In the genomic region with DNA sequence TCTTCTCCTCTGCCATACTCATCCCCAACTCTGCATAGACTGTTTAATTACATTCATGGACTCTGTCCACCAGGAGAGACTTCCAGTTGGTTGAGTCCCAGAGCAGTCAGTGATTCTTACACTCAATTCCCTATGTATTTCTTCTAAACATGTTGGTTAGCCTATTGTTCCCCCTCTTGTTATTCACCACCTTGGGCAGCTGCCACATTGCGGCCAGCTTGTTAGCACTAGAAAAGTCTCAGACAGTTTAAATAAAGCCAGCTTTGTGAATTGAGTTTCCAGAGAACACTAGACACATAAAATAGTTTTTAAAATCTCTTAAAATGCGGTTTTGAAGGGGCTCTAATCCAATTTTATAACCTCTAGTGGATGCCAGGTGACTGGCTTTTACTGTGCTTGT, we compare ENCODE assay signal across 16 cellular contexts.
DNase-seq lines count a peak whose midpoint lies in the region; ATAC-seq lines count a peak whose summit lies in the region.
"Had no signal": no experiment of that assay in that cellular context is flagged by ENCODE, and none has a peak within 500 bp of the region (broad histone marks: within the 10 kb centered on the region; RNA-seq: fewer than 3 reads in every experiment).

No MANE protein-coding gene starts in this region.

- no peak for ATAC-seq in HG02759 (IDR thresholded peaks at IDR 0.05; ENCODE audit: unreplicated experiment)
- ATAC-seq: HepG2, Panc1, SK-N-SH treated with all-trans-retinoic acid at 6 μM for 48 hours had no signal

- no peaks in the 10 kb centered on the region for H3K36me3 Mint-ChIP-seq in T-helper 2 cell treated with Interferon-gamma antibody and Interleukin-4, amounts not matched to agents 5 μg/mL and 100 μg/mL, for 36 hours (ENCODE audit: low read depth)

- H3K27me3 Mint-ChIP-seq in T-helper 2 cell treated with Interferon-gamma antibody and Interleukin-4, amounts not matched to agents 5 μg/mL and 100 μg/mL, for 36 hours (ENCODE audit: low read depth) = no peaks in the 10 kb centered on the region

- intact Hi-C loops in posterior vena cava (cut with DNase I) = no loop called here

- no peaks in the 10 kb centered on the region for H3K4me1 Mint-ChIP-seq in T-helper 2 cell treated with Interferon-gamma antibody and Interleukin-4, amounts not matched to agents 5 μg/mL and 100 μg/mL, for 36 hours (ENCODE audit: low read depth)

- DNase-seq in COLO829 (ENCODE audit: low spot score) (peak; percentile 28), NCI-H1105 treated with DMSO at 0.1 percent for 48 hours (lab: John Stamatoyannopoulos, UW) (peak; percentile 76), astrocyte of the hippocampus (ENCODE audit: low read depth, low spot score) (peak; percentile 87), globus pallidus (ENCODE audit: low spot score) (peak; percentile 1), GOT3 (lab: John Stamatoyannopoulos, UW) (no peak), posterior vena cava (ENCODE audit: low spot score) (no peak)
- DNase-seq in T-helper 2 cell treated with Interferon-gamma antibody and Interleukin-4, amounts not matched to agents 5 μg/mL and 100 μg/mL, for 36 hours (ENCODE audit: low spot score) = no peak
- DNase-seq: Caco-2, MM.1S, NCI-H1930, NCI-H345, Right ventricle myocardium superior had no signal

- no peak overlapping the region for H3K4me3 Mint-ChIP-seq in T-helper 2 cell treated with Interferon-gamma antibody and Interleukin-4, amounts not matched to agents 5 μg/mL and 100 μg/mL, for 36 hours

- peaks cover 4% of the 10 kb centered on the region for H3K9me3 Mint-ChIP-seq in T-helper 2 cell treated with Interferon-gamma antibody and Interleukin-4, amounts not matched to agents 5 μg/mL and 100 μg/mL, for 36 hours

- no peak overlapping the region for H3K27ac Mint-ChIP-seq in T-helper 2 cell treated with Interferon-gamma antibody and Interleukin-4, amounts not matched to agents 5 μg/mL and 100 μg/mL, for 36 hours

Comparison
In these comparisons a context has a peak if more than half of its experiments do, and no peak if none do; other contexts are left out.
1. DNase-seq: peak in COLO829 (single experiment), NCI-H1105 treated with DMSO at 0.1 percent for 48 hours (single experiment), astrocyte of the hippocampus (single experiment) and globus pallidus (single experiment); none in T-helper 2 cell treated with Interferon-gamma antibody and Interleukin-4, amounts not matched to agents 5 μg/mL and 100 μg/mL, for 36 hours (single experiment), GOT3 (single experiment) and posterior vena cava (single experiment).